ENCODE assay signal across 8 cellular contexts in genomic region chr7:64665980-64666674, GRCh38. TPM values are rescaled to one million over a fixed set of nuclear protein-coding genes. Genes with fewer than 3 reads are reported as not detected.
DNase-seq lines count a peak whose midpoint lies in the region; ATAC-seq and TF ChIP-seq lines count a peak whose summit lies in the region.

ZNF107 (plus strand) TSS chr7:64666133; CDS start chr7:64666283, 150 bp downstream.

- peak within 1 kb of the TSS; percentile 94 for H3K4me3 ChIP-seq in kidney epithelial cell (ENCODE audit: low read depth, low read length)

- TF ChIP-seq CTCF in chondrocyte (IDR thresholded peaks at IDR 0.05) (no peak), kidney epithelial cell (IDR thresholded peaks at IDR 0.05; ENCODE audit: insufficient read depth, low read length, poor library complexity, severe bottlenecking) (no peak)

- no peaks in the 10 kb centered on the region for H3K27me3 ChIP-seq in kidney epithelial cell (ENCODE audit: control insufficient read depth, insufficient read depth, low read length)

- peaks cover 4% of the 10 kb centered on the region for H3K9me3 Mint-ChIP-seq in chondrocyte (ENCODE audit: low read depth)

- H3K27me3 Mint-ChIP-seq in chondrocyte (ENCODE audit: low read depth), result no peaks in the 10 kb centered on the region

- peak; percentile 95 for DNase-seq in AG20443 (ENCODE audit: low spot score)
- peak; percentile 55 for DNase-seq in NCI-H510A (lab: John Stamatoyannopoulos, UW)
- DNase-seq in activated CD4-positive, alpha-beta T cell treated with anti-CD3 and anti-CD28 coated beads for 1 hour, result peak; percentile 73
- DNase-seq in chondrocyte (ENCODE audit: low spot score), result peak; percentile 95
- peak; percentile 83 for DNase-seq in kidney epithelial cell (ENCODE audit: low read depth)
- peak; percentile 73 to 79 for DNase-seq in stimulated activated CD4-positive, alpha-beta T cell treated with anti-CD3 and anti-CD28 coated beads, Interleukin-15, amount 100 ng/mL, for 48 hours (ENCODE audit: low read depth in 2 of 2)

- peak; percentile 86 for TF ChIP-seq POLR2A in GM19099 (IDR thresholded peaks at IDR 0.05; ENCODE audit: extremely low read depth, insufficient read length, low read depth)

- H3K27ac Mint-ChIP-seq in chondrocyte (ENCODE audit: unreplicated experiment), result peak within 1 kb of the TSS; percentile 95

- ATAC-seq in HG03432 (IDR thresholded peaks at IDR 0.05; ENCODE audit: unreplicated experiment), result peak; percentile 97

- peaks cover 6% of the 10 kb centered on the region for H3K36me3 Mint-ChIP-seq in chondrocyte (ENCODE audit: low read depth)

- peaks cover 24% of the 10 kb centered on the region for H3K4me1 Mint-ChIP-seq in chondrocyte (ENCODE audit: low read depth)

- no peaks in the 10 kb centered on the region for H3K36me3 ChIP-seq in kidney epithelial cell (ENCODE audit: control insufficient read depth, insufficient read depth, low read length)

- H3K4me3 Mint-ChIP-seq in chondrocyte (ENCODE audit: unreplicated experiment), result peak within 1 kb of the TSS; percentile 97

RNA-seq across cellular contexts. Expression of gene ZNF107, which starts in this region (rescaled TPM):
- 1.7 to 3.3 TPM (median 1.9 TPM) in 3 replicates for total RNA-seq in chondrocyte
- total RNA-seq in kidney epithelial cell, result 4.2 and 5.0 TPM in 2 replicates

Comparison
In these comparisons a context has a peak if more than half of its experiments do, and no peak if none do; other contexts are left out.
1. Peak in every context shown above with its lines: DNase-seq, ATAC-seq and H3K4me3 ChIP-seq.